2 cellular contexts compared by ENCODE assay signal in the genomic region with DNA sequence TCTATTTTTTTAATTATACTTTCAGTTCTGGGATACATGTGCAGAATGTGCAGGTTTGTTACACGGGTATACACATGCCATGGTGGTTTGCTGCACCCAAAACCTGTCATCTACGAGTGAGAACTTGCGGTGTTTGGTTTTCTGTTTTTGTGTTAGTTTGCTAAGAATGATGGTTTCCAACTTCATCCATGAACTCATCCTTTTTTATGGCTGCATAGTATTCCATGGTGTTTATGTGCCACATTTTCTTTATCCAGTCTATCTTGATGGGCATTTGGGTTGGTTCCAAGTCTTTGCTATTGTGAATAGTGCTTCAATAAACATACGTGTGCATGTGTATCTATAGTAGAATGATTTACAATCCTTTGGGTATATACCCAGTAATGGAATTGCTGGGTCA. TPM values are rescaled to one million over a fixed set of nuclear protein-coding genes. Genes with fewer than 3 reads are reported as not detected.
"Had no signal": no experiment of that assay in that cellular context is flagged by ENCODE, and none has a peak within 500 bp of the region (broad histone marks: within the 10 kb centered on the region; RNA-seq: fewer than 3 reads in every experiment).

No MANE protein-coding gene starts in this region.

RNA-seq across cellular contexts. Expression of a gene that starts 29.6 kb away (rescaled TPM):
- total RNA-seq: GM23248, HFFc6 had no signal
- polyA plus RNA-seq: GM23248 had no signal

RNA-seq across cellular contexts. Expression of a gene that starts 51.9 kb away (rescaled TPM):
- total RNA-seq: HFFc6 had no signal
